In genomic region chr6:109595998-109596397, GRCh38 we compare ENCODE assay signal across 8 cellular contexts.
DNase-seq lines count a peak whose midpoint lies in the region; ATAC-seq, FAIRE-seq and TF ChIP-seq lines count a peak whose summit lies in the region.

No MANE protein-coding gene starts in this region.

- no peak for TF ChIP-seq EP300 in H1 (IDR thresholded peaks at IDR 0.05; ENCODE audit: borderline replicate concordance in 1 of 2, low read depth in 2 of 2, low read length in 2 of 2)

- CTCF ChIA-PET in A673 (lab: Charles Lee) (interaction anchor here (1.1 to 1.6 kb wide), 2 partner anchors 22 to 444 kb away, joined by 3 to 13 read pairs; no protein-coding TSS in a partner anchor), H1 (lab: Charles Lee; ENCODE audit: partially characterized antibody) (interaction anchor here (0.6 to 3.3 kb wide), 36 partner anchors 9 to 542 kb away, joined by 3 to 20 read pairs (median 4); no protein-coding TSS in a partner anchor)

- peaks cover 0 to 5% of the 10 kb centered on the region in 2 donors for H3K4me1 Mint-ChIP-seq in stimulated activated naive B cell treated with anti-CD40 and anti-IgM and Interleukin-4, amounts not matched to agents 10 μg/mL and 1 μg/mL and 100 μg/mL, for 72 hours

- H4K5ac ChIP-seq in H1 (ENCODE audit: insufficient read length, low read depth, low read length) = no peak overlapping the region

- H3K27ac ChIP-seq in A673 (ENCODE audit: low read depth, low read length, poor library complexity, severe bottlenecking) = no peak overlapping the region
- H3K27ac ChIP-seq in H1 (ENCODE audit: low read depth, low read length) = no peak overlapping the region

- no peak overlapping the region for H3K9ac ChIP-seq in H1 (replicated peaks in 1 of 4; ENCODE audit: extremely low read depth in 1 of 4, low read depth in 3 of 4, low read length in 3 of 4)

- H3K27me3 Mint-ChIP-seq in stimulated activated naive B cell treated with anti-CD40 and anti-IgM and Interleukin-4, amounts not matched to agents 10 μg/mL and 1 μg/mL and 100 μg/mL, for 72 hours = no peaks in the 10 kb centered on the region

- no peak overlapping the region for H2BK15ac ChIP-seq in H1 (ENCODE audit: low read length)

- peak; percentile 57 to 67 for ATAC-seq in stimulated activated naive B cell treated with anti-CD40 and anti-IgM and Interleukin-4, amounts not matched to agents 10 μg/mL and 1 μg/mL and 100 μg/mL, for 72 hours (replicated peaks)
- no peak for ATAC-seq in HG03025 (IDR thresholded peaks at IDR 0.05; ENCODE audit: low FRiP score, unreplicated experiment)
- no peak for ATAC-seq in Right ventricle myocardium inferior

- no peaks in the 10 kb centered on the region for H3K36me3 ChIP-seq in A673 (ENCODE audit: insufficient read depth, low read length, poor library complexity, severe bottlenecking)
- H3K36me3 ChIP-seq in H1 (ENCODE audit: control insufficient read depth in 2 of 4, insufficient read depth in 4 of 4, low read length in 3 of 4) = no peaks in the 10 kb centered on the region

- POLR2A ChIA-PET in A673 (lab: Charles Lee; ENCODE audit: low non-redundant PET) = no interaction called here
- POLR2A ChIA-PET in H1 (lab: Charles Lee; ENCODE audit: partially characterized antibody) = no interaction called here

- no peak overlapping the region for H2BK5ac ChIP-seq in H1 (ENCODE audit: low read depth, low read length)

- BruUV-seq in A673 (replicated peaks; lab: Mats Ljungman, UMichigan) = no TSS peak

- no peak overlapping the region for H3K27ac Mint-ChIP-seq in stimulated activated naive B cell treated with anti-CD40 and anti-IgM and Interleukin-4, amounts not matched to agents 10 μg/mL and 1 μg/mL and 100 μg/mL, for 72 hours

- TF ChIP-seq CTCF in A673 (conservative IDR thresholded peaks at IDR 0.05; ENCODE audit: low read depth, low read length) (peak; percentile 49), H1 (IDR thresholded peaks at IDR 0.05; ENCODE audit: control extremely low read depth in 1 of 3, insufficient read depth in 1 of 3, low read depth in 1 of 3, low read length in 3 of 3) (peak in 2 of 3 experiments; percentile 59 to 62; a peak in 3 of 4 replicates)

- no peak overlapping the region for H3K14ac ChIP-seq in H1 (ENCODE audit: insufficient read length)

- H3K9me3 ChIP-seq in A673 (ENCODE audit: low read depth, low read length, poor library complexity, severe bottlenecking) (no peaks in the 10 kb centered on the region), H1 (ENCODE audit: insufficient read depth in 2 of 2, low read depth in 1 of 2, low read length in 1 of 2) (no peaks in the 10 kb centered on the region)

- no peak overlapping the region for H3K4ac ChIP-seq in H1 (replicated peaks; ENCODE audit: insufficient read length, low read depth, low read length)

- H3K4me2 ChIP-seq in H1 (ENCODE audit: insufficient read depth in 1 of 2, low read depth in 2 of 2, low read length in 2 of 2) = no peak overlapping the region

- H3K9me3 Mint-ChIP-seq in stimulated activated naive B cell treated with anti-CD40 and anti-IgM and Interleukin-4, amounts not matched to agents 10 μg/mL and 1 μg/mL and 100 μg/mL, for 72 hours = peaks cover 11 to 16% of the 10 kb centered on the region in 2 donors

- H2BK20ac ChIP-seq in H1 (ENCODE audit: low read length) = 0 out of 2 replicates have a peak overlapping the region, but pooled peaks have one; percentile 27

- 37% methylated on average over 2 of the region's 2 CpGs; no CpG with 5 or more reads in 1 of the 2 experiments for WGBS in H1 (ENCODE audit: extremely low coverage in 1 of 2, insufficient coverage in 1 of 2, insufficient read length in 1 of 2, insufficient replicate concordance in 2 of 2, low coverage in 1 of 2, low lambda C conversion rate in 2 of 2, missing lambda C conversion rate in 1 of 2), 2 experiments

- TF ChIP-seq POLR2A in H1 (IDR thresholded peaks at IDR 0.05; ENCODE audit: control extremely low read depth in 1 of 2, low read depth in 2 of 2, low read length in 2 of 2) = no peak

- H3K23me2 ChIP-seq in H1 (ENCODE audit: low read depth, low read length) = no peaks in the 10 kb centered on the region

- no peak overlapping the region for H4K8ac ChIP-seq in H1 (ENCODE audit: extremely low read depth, insufficient read depth, low read length)

- no peaks in the 10 kb centered on the region for H3K27me3 ChIP-seq in A673 (replicated peaks; ENCODE audit: insufficient read depth, low read depth, low read length, poor library complexity)
- no peaks in the 10 kb centered on the region for H3K27me3 ChIP-seq in H1 (replicated peaks in 1 of 4; ENCODE audit: control insufficient read depth in 3 of 4, extremely low read depth in 1 of 4, insufficient read depth in 3 of 4, low read length in 3 of 4)

- H3K79me1 ChIP-seq in H1 (ENCODE audit: low read depth, low read length) = no peaks in the 10 kb centered on the region

- no peak overlapping the region for H3K56ac ChIP-seq in H1 (replicated peaks; ENCODE audit: insufficient read length, low read depth, low read length)

- no peak overlapping the region for H2BK120ac ChIP-seq in H1 (replicated peaks; ENCODE audit: low read depth, low read length)

- H3K18ac ChIP-seq in H1 (ENCODE audit: extremely low read depth, low read length) = no peak overlapping the region

- no peaks in the 10 kb centered on the region for H4K20me1 ChIP-seq in H1 (replicated peaks in 1 of 2; ENCODE audit: control insufficient read depth in 1 of 2, insufficient read depth in 2 of 2, low read length in 2 of 2)

- peaks cover 11 to 18% of the 10 kb centered on the region in 2 donors for H3K36me3 Mint-ChIP-seq in stimulated activated naive B cell treated with anti-CD40 and anti-IgM and Interleukin-4, amounts not matched to agents 10 μg/mL and 1 μg/mL and 100 μg/mL, for 72 hours

- H2BK12ac ChIP-seq in H1 (ENCODE audit: low read depth, low read length) = no peak overlapping the region

- no peak overlapping the region for H3K23ac ChIP-seq in H1 (ENCODE audit: insufficient read length)

- 0 out of 2 replicates have a peak overlapping the region, but pooled peaks have one; percentile 49 for H2AFZ ChIP-seq in H1 (ENCODE audit: low read length)

- H3K4me1 ChIP-seq in A673 (ENCODE audit: insufficient read depth, low read length, poor library complexity, severe bottlenecking) (no peaks in the 10 kb centered on the region), H1 (replicated peaks in 1 of 4; ENCODE audit: control insufficient read depth in 3 of 4, insufficient read depth in 4 of 4, low read length in 3 of 4) (no peaks in the 10 kb centered on the region)

- no peak overlapping the region for H3K4me3 ChIP-seq in A673 (ENCODE audit: low read depth, low read length, poor library complexity, severe bottlenecking)
- H3K4me3 ChIP-seq in H1 (ENCODE audit: extremely low read depth in 1 of 4, insufficient read depth in 2 of 4, low read depth in 3 of 4, low read length in 4 of 4) = no peak overlapping the region

- H3K4me3 Mint-ChIP-seq in stimulated activated naive B cell treated with anti-CD40 and anti-IgM and Interleukin-4, amounts not matched to agents 10 μg/mL and 1 μg/mL and 100 μg/mL, for 72 hours = no peak overlapping the region

- peak; percentile 42 for DNase-seq in A673 (ENCODE audit: low spot score)
- peak; percentile 56 for DNase-seq in GM03348 (ENCODE audit: low spot score)
- DNase-seq in NCI-H526 treated with DMSO at 0.1 percent for 48 hours (lab: John Stamatoyannopoulos, UW) = peak; percentile 3
- peak in 1 of 2 experiments; percentile 49 for DNase-seq in H1 (ENCODE audit: low read depth in 1 of 2, low spot score in 2 of 2)
- no peak for DNase-seq in stimulated activated naive B cell treated with anti-CD40 and anti-IgM and Interleukin-4, amounts not matched to agents 10 μg/mL and 1 μg/mL and 100 μg/mL, for 72 hours
- no peak for DNase-seq in Right ventricle myocardium inferior (ENCODE audit: missing footprints)
- DNase-seq in NCI-H1694 treated with DMSO at 0.1 percent for 48 hours (lab: John Stamatoyannopoulos, UW) = no peak

- peak; percentile 80 to 82 for TF ChIP-seq RAD21 in H1 (IDR thresholded peaks at IDR 0.05 in 1 of 2, conservative IDR thresholded peaks at IDR 0.05 in 1 of 2; ENCODE audit: low read depth in 2 of 2, low read length in 2 of 2)

- H3K79me2 ChIP-seq in H1 (ENCODE audit: control insufficient read depth in 1 of 2, insufficient read depth in 2 of 2, low read length in 2 of 2) = no peaks in the 10 kb centered on the region

- FAIRE-seq in H1 (lab: Jason Lieb, UNC) = no peak

- no peak overlapping the region for H4K91ac ChIP-seq in H1 (replicated peaks; ENCODE audit: insufficient read length, low read length)

- intact Hi-C loops in A673 (cut with micrococcal nuclease; ENCODE audit: unreplicated experiment) = no loop called here
- intact Hi-C loops in Right ventricle myocardium inferior (cut with DNase I) = no loop called here

- no peak overlapping the region for H2AK5ac ChIP-seq in H1 (ENCODE audit: low read depth, low read length)

TF ChIP-seq in H1, 55 proteins besides CTCF, POLR2A, EP300 and RAD21 (continues in another document):
- no peak for TF ChIP-seq NANOG (IDR thresholded peaks at IDR 0.05; ENCODE audit: insufficient read depth, low read depth, low read length, poor library complexity, severe bottlenecking)
- TF ChIP-seq EZH2 (IDR thresholded peaks at IDR 0.05; ENCODE audit: low read depth, low read length, severe bottlenecking) = no peak
- TF ChIP-seq SAP30 (IDR thresholded peaks at IDR 0.05; ENCODE audit: insufficient read depth, insufficient replicate concordance, low read length) = no peak
- no peak for TF ChIP-seq SIN3A (conservative IDR thresholded peaks at IDR 0.05 in 1 of 2, IDR thresholded peaks at IDR 0.05 in 1 of 2; ENCODE audit: low read depth in 1 of 2, low read length in 2 of 2)
- no peak for TF ChIP-seq RXRA (IDR thresholded peaks at IDR 0.05; ENCODE audit: insufficient read depth, low read depth, low read length)
- no peak for TF ChIP-seq BCL11A (IDR thresholded peaks at IDR 0.05; ENCODE audit: low read depth in 2 of 2, low read length in 2 of 2)
- TF ChIP-seq MAFK (IDR thresholded peaks at IDR 0.05; ENCODE audit: low read depth, low read length) = no peak
- no peak for TF ChIP-seq CREB1 (IDR thresholded peaks at IDR 0.05)
- no peak for TF ChIP-seq CBX5 (IDR thresholded peaks at IDR 0.05; ENCODE audit: low read depth, low read length)
- TF ChIP-seq ASH2L (IDR thresholded peaks at IDR 0.05; ENCODE audit: low read length) = no peak
- TF ChIP-seq KDM1A (IDR thresholded peaks at IDR 0.05; ENCODE audit: borderline replicate concordance, low read length) = no peak
- TF ChIP-seq KDM5A (IDR thresholded peaks at IDR 0.05; ENCODE audit: low read length) = no peak
- no peak for TF ChIP-seq YY1 (IDR thresholded peaks at IDR 0.05; ENCODE audit: low read depth, low read length)
- TF ChIP-seq RFX5 (IDR thresholded peaks at IDR 0.05; ENCODE audit: borderline replicate concordance, low read depth, low read length) = no peak

Comparison
In these comparisons a context has a peak if more than half of its experiments do, and no peak if none do; other contexts are left out.
1. DNase-seq: peak in A673 (single experiment), GM03348 (single experiment) and NCI-H526 treated with DMSO at 0.1 percent for 48 hours (single experiment); none in stimulated activated naive B cell treated with anti-CD40 and anti-IgM and Interleukin-4, amounts not matched to agents 10 μg/mL and 1 μg/mL and 100 μg/mL, for 72 hours (single experiment), Right ventricle myocardium inferior (single experiment) and NCI-H1694 treated with DMSO at 0.1 percent for 48 hours (single experiment).
2. ATAC-seq: peak in stimulated activated naive B cell treated with anti-CD40 and anti-IgM and Interleukin-4, amounts not matched to agents 10 μg/mL and 1 μg/mL and 100 μg/mL, for 72 hours (2 of 2); none in HG03025 (single experiment) and Right ventricle myocardium inferior (single experiment).